In the genomic region with DNA sequence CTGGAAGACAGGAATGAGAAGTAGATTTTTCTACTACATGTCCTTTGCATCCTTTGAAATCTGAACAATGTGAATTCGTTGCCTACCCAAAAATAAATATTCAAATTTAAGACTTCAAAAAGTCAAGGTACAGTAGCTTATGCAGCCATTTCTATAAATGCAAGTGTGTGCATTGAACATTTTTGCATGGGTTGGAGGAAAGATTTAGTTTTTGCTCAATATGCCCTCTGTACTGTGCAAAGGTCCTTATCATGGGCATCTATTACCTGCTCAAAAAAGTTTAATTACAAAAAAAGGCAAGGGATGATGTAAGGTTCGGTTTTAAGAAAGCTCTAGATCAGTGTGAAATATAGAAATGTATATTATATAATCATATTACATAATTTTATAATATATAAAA, we compare ENCODE assay signal across 19 cellular contexts. TPM values are rescaled to one million over a fixed set of nuclear protein-coding genes. Genes with fewer than 3 reads are reported as not detected.
DNase-seq lines count a peak whose midpoint lies in the region; ATAC-seq, FAIRE-seq and TF ChIP-seq lines count a peak whose summit lies in the region.
"Had no signal": no experiment of that assay in that cellular context is flagged by ENCODE, and none has a peak within 500 bp of the region (broad histone marks: within the 10 kb centered on the region; RNA-seq: fewer than 3 reads in every experiment).

No MANE protein-coding gene starts in this region.

- TF ChIP-seq RAD21 in liver (IDR thresholded peaks at IDR 0.05), result no peak
- no peak for TF ChIP-seq RAD21 in HepG2 (CRISPR knock-in tag; IDR thresholded peaks at IDR 0.05)

- H3K9ac ChIP-seq in liver (ENCODE audit: low read depth in 1 of 2, low read length in 2 of 2), result no peak overlapping the region
- no peak overlapping the region for H3K9ac ChIP-seq in HepG2 (ENCODE audit: insufficient read depth, low read depth, low read length)
- H3K9ac ChIP-seq in SU-DHL-6 (ENCODE audit: low read length), result no peak overlapping the region

- H3K9me3 ChIP-seq in liver (ENCODE audit: control insufficient read depth in 4 of 4, low read length in 3 of 4) (no peaks in the 10 kb centered on the region), HepG2 (ENCODE audit: low read length) (no peaks in the 10 kb centered on the region), SU-DHL-6 (ENCODE audit: insufficient read depth, low read length) (no peaks in the 10 kb centered on the region)

- no peak for FAIRE-seq in HepG2 (lab: Jason Lieb, UNC)

- peaks cover 3 to 34% (median 31%) of the 10 kb centered on the region in 4 donors for H3K4me1 ChIP-seq in liver (ENCODE audit: control insufficient read depth in 4 of 4, insufficient read depth in 4 of 4, low read length in 3 of 4)
- H3K4me1 ChIP-seq in HepG2 (ENCODE audit: insufficient read depth, low read length), result peaks cover 14% of the 10 kb centered on the region

- H3K27me3 ChIP-seq in liver (ENCODE audit: control insufficient read depth in 4 of 4, insufficient read depth in 4 of 4, low read length in 3 of 4) (no peaks in the 10 kb centered on the region), HepG2 (ENCODE audit: control insufficient read depth in 1 of 2, insufficient read depth in 2 of 2, low read length in 2 of 2) (no peaks in the 10 kb centered on the region), SU-DHL-6 (ENCODE audit: low read length) (no peaks in the 10 kb centered on the region)

- TF ChIP-seq POLR2A in HepG2 (IDR thresholded peaks at IDR 0.05; ENCODE audit: insufficient read depth in 1 of 2, low read depth in 2 of 2, low read length in 2 of 2), result no peak

- H3K4me3 ChIP-seq in liver (ENCODE audit: low read depth in 1 of 3, low read length in 3 of 3) (no peak overlapping the region), HepG2 (replicated peaks in 1 of 3; ENCODE audit: insufficient read depth in 1 of 3, low read depth in 2 of 3, low read length in 3 of 3) (no peak overlapping the region), SU-DHL-6 (ENCODE audit: insufficient read depth, low read length, poor library complexity, severe bottlenecking) (no peak overlapping the region)
- H3K4me3 ChIP-seq: skin epidermis had no signal

- peaks cover 5 to 37% (median 26%) of the 10 kb centered on the region in 4 donors for H3K36me3 ChIP-seq in liver (ENCODE audit: control insufficient read depth in 4 of 4, insufficient read depth in 3 of 4, low read depth in 1 of 4, low read length in 3 of 4)
- peaks cover 0 to 30% of the 10 kb centered on the region in 2 experiments; a peak in 3 of 5 replicates for H3K36me3 ChIP-seq in HepG2 (replicated peaks in 1 of 2; ENCODE audit: control insufficient read depth in 1 of 2, insufficient read depth in 2 of 2, low read length in 2 of 2)
- H3K36me3 ChIP-seq in SU-DHL-6 (ENCODE audit: low read length), result peaks cover 26% of the 10 kb centered on the region

- H3K27ac ChIP-seq in liver (ENCODE audit: low read depth in 1 of 2, low read length in 2 of 2) (peak overlapping the region in 1 of 2 donors; percentile 82), HepG2 (ENCODE audit: extremely low read length, insufficient read depth, low read length) (no peak overlapping the region), SU-DHL-6 (ENCODE audit: low read depth, low read length) (peak overlapping the region; percentile 98)

- intact Hi-C loops in HepG2 (cut with micrococcal nuclease; ENCODE audit: unreplicated experiment), result no loop called here

- CTCF ChIA-PET in HepG2 (lab: Yijun Ruan, JAX; ENCODE audit: low intra/inter-chr PET ratio, low total read pairs), result no interaction called here

- ATAC-seq in HepG2, result no peak
- ATAC-seq in left lobe of liver, result peak; percentile 52
- ATAC-seq in HG03442 (IDR thresholded peaks at IDR 0.05; ENCODE audit: unreplicated experiment), result no peak
- ATAC-seq in HG02642 (IDR thresholded peaks at IDR 0.05; ENCODE audit: poor library complexity, unreplicated experiment), result no peak
- ATAC-seq: left colon; stimulated activated effector memory CD8-positive, alpha-beta T cell treated with anti-CD3 and anti-CD28 coated beads, Interleukin-12 subunit alpha, Interleukin-12 subunit beta, amount 100 ng/mL, for 72 hours had no signal

- 46% methylated on average over 2 of the region's 2 CpGs for WGBS in liver
- WGBS in HepG2 (ENCODE audit: low lambda C conversion rate), result 91% methylated on average over 2 of the region's 2 CpGs

- H3K4me2 ChIP-seq in HepG2 (ENCODE audit: low read depth, low read length) (no peak overlapping the region), SU-DHL-6 (ENCODE audit: low read depth, low read length, poor library complexity, severe bottlenecking) (peak overlapping the region; percentile 75)

- TF ChIP-seq EP300 in HepG2 (IDR thresholded peaks at IDR 0.05; ENCODE audit: low read depth in 2 of 2, low read length in 2 of 2) (no peak), HepG2 (CRISPR knock-in tag; IDR thresholded peaks at IDR 0.05; ENCODE audit: borderline replicate concordance) (no peak)

- in situ Hi-C loops in HepG2 (cut with HindIII; ENCODE audit: extremely low pct_ligation_motif_present, low pct_unique_long_range_greater_than_20kb), result no loop called here

- POLR2A ChIA-PET in HepG2 (lab: Yijun Ruan, JAX), result no interaction called here

- H2AFZ ChIP-seq in HepG2 (ENCODE audit: low read length) (no peak overlapping the region), SU-DHL-6 (ENCODE audit: low read depth, low read length, severe bottlenecking) (no peak overlapping the region)

- H4K20me1 ChIP-seq in HepG2 (ENCODE audit: insufficient read depth, low read length) (no peaks in the 10 kb centered on the region), SU-DHL-6 (ENCODE audit: low read depth, low read length) (no peaks in the 10 kb centered on the region)

- H3F3A ChIP-seq in SU-DHL-6 (ENCODE audit: insufficient read depth), result peaks cover 31% of the 10 kb centered on the region

- no peak for TF ChIP-seq CTCF in liver (IDR thresholded peaks at IDR 0.05; ENCODE audit: low read depth, low read length, missing input control)
- TF ChIP-seq CTCF in HepG2 (CRISPR knock-in tag; IDR thresholded peaks at IDR 0.05), result no peak
- TF ChIP-seq CTCF in SU-DHL-6 (IDR thresholded peaks at IDR 0.05; ENCODE audit: insufficient read depth, low read length, poor library complexity, severe bottlenecking), result no peak

- no TSS peak for BruUV-seq in HepG2 (replicated peaks; lab: Mats Ljungman, UMichigan)

- DNase-seq in HepG2 (ENCODE audit: low spot score) (no peak), left lobe of liver (ENCODE audit: low spot score) (no peak), NCI-H1930 (lab: John Stamatoyannopoulos, UW) (no peak), mesenteric fat pad (ENCODE audit: low spot score) (no peak)
- DNase-seq: activated naive CD4-positive, alpha-beta T cell treated with Interleukin-2 at 50 U/mL for 16 hours; effector CD4-positive, alpha-beta T cell; hypothalamus; left colon; NCI-H2227 treated with DMSO at 0.1 percent for 48 hours had no signal

- H3K79me2 ChIP-seq in HepG2 (ENCODE audit: insufficient read depth, low read length) (no peaks in the 10 kb centered on the region), SU-DHL-6 (ENCODE audit: insufficient read depth, low read length) (0 out of 2 replicates have a peak, but pooled peaks cover under 1% of the 10 kb centered on the region)

- no peaks in the 10 kb centered on the region for H3K9me2 ChIP-seq in SU-DHL-6 (replicated peaks; ENCODE audit: insufficient read depth, low read length)

RNA-seq across cellular contexts. Expression of a gene that starts 22.6 kb away (rescaled TPM):
- total RNA-seq in liver (10 to 100 TPM in 1 of 2 donors, 1 to 10 TPM in 1; 7.2 to 31.7 TPM), HepG2 (2016; rRNA removed; fragmentation: Illumina TruSeq; extraction: Trizol) (2.5 and 3.1 TPM in 2 replicates), left lobe of liver (7.3 TPM), mesenteric fat pad (44.9 TPM)
- polyA plus RNA-seq in liver (1 to 10 TPM; 4.2 to 6.6 TPM), HepG2 (2011; rRNA removed) (3.0 and 4.8 TPM in 2 replicates)
- total RNA-seq in HepG2 (2016; cell fraction: cytosol; rRNA removed; fragmentation: Illumina TruSeq; extraction: Trizol; ENCODE audit: low read depth), result 0.44 and 0.81 TPM in 2 replicates
- 2.1 and 3.1 TPM in 2 replicates for total RNA-seq in HepG2 (2016; cell fraction: insoluble cytoplasmic fraction; rRNA removed; fragmentation: Illumina TruSeq; extraction: Trizol)
- 1.4 and 1.9 TPM in 2 replicates for total RNA-seq in HepG2 (2016; cell fraction: membrane; rRNA removed; fragmentation: Illumina TruSeq; extraction: Trizol)
- 2.4 and 2.8 TPM in 2 replicates for total RNA-seq in HepG2 (2016; cell fraction: nucleus; rRNA removed; fragmentation: Illumina TruSeq; extraction: Trizol)
- polyA plus RNA-seq in HepG2 (2011; cell fraction: cytosol; rRNA removed), result 2.1 and 2.5 TPM in 2 replicates
- 15.0 and 15.5 TPM in 2 replicates for polyA plus RNA-seq in HepG2 (2011; cell fraction: nucleus; rRNA removed)
- polyA plus RNA-seq in HepG2 (2012), result 4.7 and 7.6 TPM in 2 replicates
- polyA plus RNA-seq in HepG2 (2016; cell fraction: cytosol; fragmentation: Illumina TruSeq; extraction: Trizol; ENCODE audit: low read depth), result 0.41 and 0.43 TPM in 2 replicates
- polyA plus RNA-seq in HepG2 (2016; cell fraction: insoluble cytoplasmic fraction; fragmentation: Illumina TruSeq; extraction: Trizol; ENCODE audit: low read depth), result 2.0 and 3.7 TPM in 2 replicates
- 1.1 and 1.4 TPM in 2 replicates for polyA plus RNA-seq in HepG2 (2016; cell fraction: membrane; fragmentation: Illumina TruSeq; extraction: Trizol; ENCODE audit: low read depth)
- polyA plus RNA-seq in HepG2 (2016; cell fraction: nucleus; fragmentation: Illumina TruSeq; extraction: Trizol; ENCODE audit: insufficient read depth, low read depth), result 6.0 and 6.2 TPM in 2 replicates
- polyA minus RNA-seq in HepG2 (2011; rRNA and poly(A)+ RNA removed; ENCODE audit: low replicate concordance), result 7.8 and 7.9 TPM in 2 replicates
- 3.5 and 3.7 TPM in 2 replicates for polyA minus RNA-seq in HepG2 (2011; cell fraction: cytosol; rRNA and poly(A)+ RNA removed)
- 12.0 and 15.4 TPM in 2 replicates for polyA minus RNA-seq in HepG2 (2011; cell fraction: nucleus; rRNA and poly(A)+ RNA removed)

RNA-seq across cellular contexts. Expression of a gene that starts 35.5 kb away (rescaled TPM):
- total RNA-seq in liver, result 1,000 to 10,000 TPM in 1 of 2 donors, 100 to 1,000 TPM in 1; 276 to 4,866 TPM
- polyA plus RNA-seq in liver, result 1,000 to 10,000 TPM; 5,754 to 7,373 TPM
- 283 and 565 TPM in 2 replicates for total RNA-seq in HepG2 (2016; rRNA removed; fragmentation: Illumina TruSeq; extraction: Trizol)
- total RNA-seq in HepG2 (2016; cell fraction: cytosol; rRNA removed; fragmentation: Illumina TruSeq; extraction: Trizol; ENCODE audit: low read depth), result 120 and 126 TPM in 2 replicates
- 282 and 590 TPM in 2 replicates for total RNA-seq in HepG2 (2016; cell fraction: insoluble cytoplasmic fraction; rRNA removed; fragmentation: Illumina TruSeq; extraction: Trizol)
- 75.1 and 75.6 TPM in 2 replicates for total RNA-seq in HepG2 (2016; cell fraction: membrane; rRNA removed; fragmentation: Illumina TruSeq; extraction: Trizol)
- total RNA-seq in HepG2 (2016; cell fraction: nucleus; rRNA removed; fragmentation: Illumina TruSeq; extraction: Trizol), result 420 and 454 TPM in 2 replicates
- 824 and 855 TPM in 2 replicates for polyA plus RNA-seq in HepG2 (2011; rRNA removed)
- 632 and 711 TPM in 2 replicates for polyA plus RNA-seq in HepG2 (2011; cell fraction: cytosol; rRNA removed)
- polyA plus RNA-seq in HepG2 (2011; cell fraction: nucleus; rRNA removed), result 207 and 253 TPM in 2 replicates
- polyA plus RNA-seq in HepG2 (2012), result 237 and 362 TPM in 2 replicates
- polyA plus RNA-seq in HepG2 (2016; cell fraction: cytosol; fragmentation: Illumina TruSeq; extraction: Trizol; ENCODE audit: low read depth), result 125 and 138 TPM in 2 replicates
- polyA plus RNA-seq in HepG2 (2016; cell fraction: insoluble cytoplasmic fraction; fragmentation: Illumina TruSeq; extraction: Trizol; ENCODE audit: low read depth), result 293 and 314 TPM in 2 replicates
- polyA plus RNA-seq in HepG2 (2016; cell fraction: membrane; fragmentation: Illumina TruSeq; extraction: Trizol; ENCODE audit: low read depth), result 75.7 and 76.3 TPM in 2 replicates
- 731 and 821 TPM in 2 replicates for polyA plus RNA-seq in HepG2 (2016; cell fraction: nucleus; fragmentation: Illumina TruSeq; extraction: Trizol; ENCODE audit: insufficient read depth, low read depth)
- 257 TPM in 1 of 2 replicates, not detected in the other for polyA minus RNA-seq in HepG2 (2011; rRNA and poly(A)+ RNA removed; ENCODE audit: low replicate concordance)
- polyA minus RNA-seq in HepG2 (2011; cell fraction: cytosol; rRNA and poly(A)+ RNA removed), result 147 and 150 TPM in 2 replicates
- polyA minus RNA-seq in HepG2 (2011; cell fraction: nucleus; rRNA and poly(A)+ RNA removed), result 41.2 and 60.7 TPM in 2 replicates
- 4,103 TPM for total RNA-seq in left lobe of liver
- not detected for total RNA-seq in mesenteric fat pad
- total RNA-seq: activated CD8-positive, alpha-beta memory T cell treated with anti-CD3 and anti-CD28 coated beads for 36 hours; HFFc6; left colon; SK-MEL-5; urinary bladder had no signal

RNA-seq across cellular contexts. Expression of a gene that starts 42.3 kb away (rescaled TPM):
- over 10,000 TPM in 1 of 2 donors, 1,000 to 10,000 TPM in 1; 1,297 to 35,782 TPM for total RNA-seq in liver
- polyA plus RNA-seq in liver, result over 10,000 TPM; 38,408 to 69,591 TPM
- 327 and 699 TPM in 2 replicates for total RNA-seq in HepG2 (2016; rRNA removed; fragmentation: Illumina TruSeq; extraction: Trizol)
- 148 and 154 TPM in 2 replicates for total RNA-seq in HepG2 (2016; cell fraction: cytosol; rRNA removed; fragmentation: Illumina TruSeq; extraction: Trizol; ENCODE audit: low read depth)
- total RNA-seq in HepG2 (2016; cell fraction: insoluble cytoplasmic fraction; rRNA removed; fragmentation: Illumina TruSeq; extraction: Trizol), result 343 and 706 TPM in 2 replicates
- total RNA-seq in HepG2 (2016; cell fraction: membrane; rRNA removed; fragmentation: Illumina TruSeq; extraction: Trizol), result 103 and 109 TPM in 2 replicates
- 507 and 557 TPM in 2 replicates for total RNA-seq in HepG2 (2016; cell fraction: nucleus; rRNA removed; fragmentation: Illumina TruSeq; extraction: Trizol)
- 1,180 and 1,355 TPM in 2 replicates for polyA plus RNA-seq in HepG2 (2011; rRNA removed)
- 1,385 and 1,736 TPM in 2 replicates for polyA plus RNA-seq in HepG2 (2011; cell fraction: cytosol; rRNA removed)
- polyA plus RNA-seq in HepG2 (2011; cell fraction: nucleus; rRNA removed), result 375 and 530 TPM in 2 replicates
- polyA plus RNA-seq in HepG2 (2012), result 373 and 660 TPM in 2 replicates
- polyA plus RNA-seq in HepG2 (2016; cell fraction: cytosol; fragmentation: Illumina TruSeq; extraction: Trizol; ENCODE audit: low read depth), result 188 and 210 TPM in 2 replicates
- polyA plus RNA-seq in HepG2 (2016; cell fraction: insoluble cytoplasmic fraction; fragmentation: Illumina TruSeq; extraction: Trizol; ENCODE audit: low read depth), result 388 and 407 TPM in 2 replicates
- polyA plus RNA-seq in HepG2 (2016; cell fraction: membrane; fragmentation: Illumina TruSeq; extraction: Trizol; ENCODE audit: low read depth), result 103 and 105 TPM in 2 replicates
- polyA plus RNA-seq in HepG2 (2016; cell fraction: nucleus; fragmentation: Illumina TruSeq; extraction: Trizol; ENCODE audit: insufficient read depth, low read depth), result 956 and 1,026 TPM in 2 replicates
- 0.30 and 495 TPM in 2 replicates for polyA minus RNA-seq in HepG2 (2011; rRNA and poly(A)+ RNA removed; ENCODE audit: low replicate concordance)
- 195 and 257 TPM in 2 replicates for polyA minus RNA-seq in HepG2 (2011; cell fraction: cytosol; rRNA and poly(A)+ RNA removed)
- polyA minus RNA-seq in HepG2 (2011; cell fraction: nucleus; rRNA and poly(A)+ RNA removed), result 78.8 and 152 TPM in 2 replicates
- total RNA-seq in left lobe of liver, result 19,737 TPM
- 0.64 TPM for total RNA-seq in mesenteric fat pad
- total RNA-seq: activated CD8-positive, alpha-beta memory T cell treated with anti-CD3 and anti-CD28 coated beads for 36 hours; HFFc6; left colon; SK-MEL-5 had no signal

Comparison
In these comparisons a context has a peak if more than half of its experiments do, and no peak if none do; other contexts are left out.
1. RNA of a gene that starts 35.5 kb away (total RNA-seq): 276 to 4,866 TPM in liver, 4,103 TPM in left lobe of liver (single experiment) and 75.1 to 590 TPM in HepG2; not detected in mesenteric fat pad (single experiment); every median in the first group is over 10 times any median in the second.
2. RNA of a gene that starts 42.3 kb away (total RNA-seq): 1,297 to 35,782 TPM in liver, 19,737 TPM in left lobe of liver (single experiment) and 103 to 706 TPM in HepG2; 0.64 TPM in mesenteric fat pad (single experiment); every median in the first group is over 10 times any median in the second.